In the genomic region with DNA sequence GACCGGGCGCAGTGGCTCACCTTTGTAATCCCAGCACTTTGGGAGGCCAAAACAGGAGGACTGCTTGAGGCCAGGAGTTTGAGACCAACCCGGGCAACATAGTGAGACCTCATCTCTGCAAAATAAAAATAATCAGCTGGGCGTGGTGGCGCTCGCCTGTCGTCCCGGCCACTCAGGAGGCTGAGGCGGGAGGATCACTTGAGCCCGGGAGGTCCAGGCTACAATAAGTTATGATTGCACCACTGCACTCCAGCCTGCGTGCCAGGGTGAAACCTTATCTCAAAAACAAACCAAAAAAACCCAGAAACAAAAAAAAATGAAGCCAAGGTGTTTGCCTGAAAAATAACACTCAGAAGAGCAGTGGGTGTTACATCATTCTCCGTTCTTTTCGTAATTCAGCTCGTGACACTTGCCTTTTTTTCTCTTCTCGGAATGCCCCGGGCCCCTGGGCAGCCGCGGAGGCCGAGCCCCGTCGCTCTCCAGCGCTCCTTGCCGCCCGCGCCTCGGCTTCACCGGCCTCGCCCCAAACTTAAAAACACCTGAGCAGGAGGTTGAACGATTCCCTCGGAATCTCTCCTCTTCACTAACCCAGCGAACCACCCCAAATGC, we compare ENCODE assay signal across 8 cellular contexts. TPM values are rescaled to one million over a fixed set of nuclear protein-coding genes. Genes with fewer than 3 reads are reported as not detected.
DNase-seq lines count a peak whose midpoint lies in the region; ATAC-seq and TF ChIP-seq lines count a peak whose summit lies in the region.

No MANE protein-coding gene starts in this region.

- H3K9me3 Mint-ChIP-seq in activated naive CD4-positive, alpha-beta T cell treated with anti-CD3 and anti-CD28 coated beads for 36 hours, result no peaks in the 10 kb centered on the region

- peak overlapping the region; percentile 88 for H3K4me3 ChIP-seq in BLaER1
- H3K4me3 ChIP-seq in LNCaP clone FGC (ENCODE audit: low read depth, low read length), result peak overlapping the region; percentile 66
- peak overlapping the region; percentile 49 to 88 (median 76) for H3K4me3 ChIP-seq in heart right ventricle
- H3K4me3 ChIP-seq in skeletal muscle cell (ENCODE audit: low read depth, low read length), result peak overlapping the region; percentile 78

- H3K4me1 ChIP-seq in BLaER1 (peaks cover 85% of the 10 kb centered on the region), heart right ventricle (peaks cover 0 to 63% (median 57%) of the 10 kb centered on the region in 9 donors)

- intact Hi-C loops in activated naive CD4-positive, alpha-beta T cell treated with anti-CD3 and anti-CD28 coated beads for 36 hours (cut with micrococcal nuclease), result loop anchor here (1.0 to 5.0 kb wide), 5 partner anchors 42 to 180 kb away; partner anchors contain the start of genes JMJD6, METTL23, SRSF2 and UBE2O
- intact Hi-C loops in heart right ventricle (cut with DNase I), result loop anchor here in 7 of 10 donors (2.0 to 10.0 kb wide), 6 partner anchors 65 to 158 kb away; partner anchors contain the start of gene MXRA7 (in 5 of the 7)

- ATAC-seq in GM19455 (IDR thresholded peaks at IDR 0.05; ENCODE audit: unreplicated experiment) (peak; percentile 30), heart right ventricle (peak; percentile 4 to 23 (median 8))

- no peak for TF ChIP-seq CTCF in LNCaP clone FGC (IDR thresholded peaks at IDR 0.05; ENCODE audit: control insufficient read depth, extremely low read depth, insufficient read depth)
- TF ChIP-seq CTCF in heart right ventricle (IDR thresholded peaks at IDR 0.05), result no peak

- peak overlapping the region; percentile 98 for H3K27ac ChIP-seq in BLaER1
- peak overlapping the region; percentile 70 to 94 (median 83) for H3K27ac ChIP-seq in heart right ventricle

- H3K4me3 Mint-ChIP-seq in activated naive CD4-positive, alpha-beta T cell treated with anti-CD3 and anti-CD28 coated beads for 36 hours, result peak overlapping the region; percentile 96

- peak overlapping the region; percentile 96 for H3K27ac Mint-ChIP-seq in activated naive CD4-positive, alpha-beta T cell treated with anti-CD3 and anti-CD28 coated beads for 36 hours

- peaks cover 25% of the 10 kb centered on the region for H3K36me3 ChIP-seq in BLaER1
- H3K36me3 ChIP-seq in heart right ventricle, result peaks cover 0 to 26% (median 0%) of the 10 kb centered on the region in 9 donors

- peaks cover 50% of the 10 kb centered on the region for H3K4me1 Mint-ChIP-seq in activated naive CD4-positive, alpha-beta T cell treated with anti-CD3 and anti-CD28 coated beads for 36 hours (ENCODE audit: low read depth)

- peaks cover 37% of the 10 kb centered on the region for H4K20me1 ChIP-seq in BLaER1

- H3K36me3 Mint-ChIP-seq in activated naive CD4-positive, alpha-beta T cell treated with anti-CD3 and anti-CD28 coated beads for 36 hours (ENCODE audit: low read depth), result peaks cover 39% of the 10 kb centered on the region

- no peaks in the 10 kb centered on the region for H3K27me3 Mint-ChIP-seq in activated naive CD4-positive, alpha-beta T cell treated with anti-CD3 and anti-CD28 coated beads for 36 hours (ENCODE audit: low read depth)

- no peaks in the 10 kb centered on the region for H3K9me3 ChIP-seq in BLaER1
- H3K9me3 ChIP-seq in heart right ventricle, result no peaks in the 10 kb centered on the region

- H3K9ac ChIP-seq in BLaER1, result peak overlapping the region; percentile 99

- DNase-seq in LNCaP clone FGC (ENCODE audit: low read depth), result no peak
- peak; percentile 41 for DNase-seq in activated naive CD4-positive, alpha-beta T cell treated with anti-CD3 and anti-CD28 coated beads for 36 hours
- no peak for DNase-seq in heart right ventricle
- no peak for DNase-seq in skeletal muscle cell (ENCODE audit: low read depth)
- DNase-seq in AG20443 (ENCODE audit: low spot score), result no peak
- no peak for DNase-seq in NCI-H187 treated with DMSO at 0.1 percent for 48 hours (lab: John Stamatoyannopoulos, UW)

- CTCF ChIA-PET in activated naive CD4-positive, alpha-beta T cell treated with anti-CD3 and anti-CD28 coated beads for 36 hours (lab: Charles Lee), result interaction anchor here (0.6 to 2.5 kb wide), 8 partner anchors 31 to 499 kb away, joined by 3 to 19 read pairs (median 5); no protein-coding TSS in a partner anchor

- H3K27me3 ChIP-seq in BLaER1 (no peaks in the 10 kb centered on the region), heart right ventricle (no peaks in the 10 kb centered on the region)

- H3K4me2 ChIP-seq in BLaER1, result peak overlapping the region; percentile 95

- WGBS in heart right ventricle, 2 donors, result 47 to 50% methylated on average over 31 of the region's 31 CpGs

RNA-seq across cellular contexts. Expression of gene PRCD, which starts 17.0 kb away (rescaled TPM):
- not detected for total RNA-seq in activated naive CD4-positive, alpha-beta T cell treated with anti-CD3 and anti-CD28 coated beads for 36 hours
- total RNA-seq in heart right ventricle, result 1 to 10 TPM; 1.5 to 5.4 (median 2.4) TPM
- 10 to 100 TPM in 1 of 2 donors, 1 to 10 TPM in 1; 3.7 to 17.3 TPM for polyA plus RNA-seq in heart right ventricle

RNA-seq across cellular contexts. Expression of gene CYGB, which starts 19.4 kb away (rescaled TPM):
- not detected for total RNA-seq in activated naive CD4-positive, alpha-beta T cell treated with anti-CD3 and anti-CD28 coated beads for 36 hours
- 10 to 100 TPM in 9 of 10 donors, 1 to 10 TPM in 1; 9.3 to 50.5 (median 17.9) TPM for total RNA-seq in heart right ventricle
- 10 to 100 TPM; 36.0 to 57.7 TPM for polyA plus RNA-seq in heart right ventricle

RNA-seq across cellular contexts. Expression of gene ST6GALNAC2, which starts 28.8 kb away (rescaled TPM):
- not detected for total RNA-seq in activated naive CD4-positive, alpha-beta T cell treated with anti-CD3 and anti-CD28 coated beads for 36 hours
- 1 to 10 TPM; 3.7 to 8.4 (median 6.1) TPM for total RNA-seq in heart right ventricle
- polyA plus RNA-seq in heart right ventricle, result 1 to 10 TPM; 1.5 to 4.5 TPM

RNA-seq across cellular contexts. Expression of gene RHBDF2, which starts 55.6 kb away (rescaled TPM):
- total RNA-seq in activated naive CD4-positive, alpha-beta T cell treated with anti-CD3 and anti-CD28 coated beads for 36 hours, result 10 to 100 TPM; 13.3 to 13.4 TPM
- total RNA-seq in heart right ventricle, result 10 to 100 TPM in 4 of 10 donors, 1 to 10 TPM in 6; 6.5 to 33.1 (median 7.7) TPM
- polyA plus RNA-seq in heart right ventricle, result 10 to 100 TPM; 13.5 to 27.0 TPM

Comparison
In these comparisons a context has a peak if more than half of its experiments do, and no peak if none do; other contexts are left out.
1. RNA of gene CYGB, which starts 19.4 kb away (total RNA-seq): 9.3 to 50.5 TPM in heart right ventricle; not detected in activated naive CD4-positive, alpha-beta T cell treated with anti-CD3 and anti-CD28 coated beads for 36 hours; every median in the first group is over 10 times any median in the second.
2. RNA of gene ST6GALNAC2, which starts 28.8 kb away (total RNA-seq): 3.7 to 8.4 TPM in heart right ventricle; not detected in activated naive CD4-positive, alpha-beta T cell treated with anti-CD3 and anti-CD28 coated beads for 36 hours; every median in the first group is over 4 times any median in the second.
3. Peak in every context shown above with its lines, with median percentiles within 50 percentile points of each other: H3K4me3 ChIP-seq.